ENCODE assay signal across 9 cellular contexts in genomic region chr5:73170522-73170921, GRCh38. TPM values are rescaled to one million over a fixed set of nuclear protein-coding genes. Genes with fewer than 3 reads are reported as not detected.
DNase-seq lines count a peak whose midpoint lies in the region; ATAC-seq and TF ChIP-seq lines count a peak whose summit lies in the region.
"Had no signal": no experiment of that assay in that cellular context is flagged by ENCODE, and none has a peak within 500 bp of the region (broad histone marks: within the 10 kb centered on the region; RNA-seq: fewer than 3 reads in every experiment).

No MANE protein-coding gene starts in this region.

- no peak for ATAC-seq in activated CD8-positive, alpha-beta T cell treated with anti-CD3 and anti-CD28 coated beads, Interleukin-2, amount 10 ng/mL, durations not matched to agents 7 days and 5 days
- ATAC-seq in Right ventricle myocardium superior (ENCODE audit: poor library complexity): no peak
- ATAC-seq: activated CD4-positive, CD25-positive, alpha-beta regulatory T cell treated with anti-CD3 and anti-CD28 coated beads, Interleukin-2, amount 50 U/mL, for 24 hours had no signal

- no peak overlapping the region for H3K27ac Mint-ChIP-seq in activated CD8-positive, alpha-beta T cell treated with anti-CD3 and anti-CD28 coated beads, Interleukin-2, amount 10 ng/mL, durations not matched to agents 7 days and 5 days

- intact Hi-C loops in Right ventricle myocardium superior (cut with DNase I): no loop called here

- H3K9me3 Mint-ChIP-seq in activated CD8-positive, alpha-beta T cell treated with anti-CD3 and anti-CD28 coated beads, Interleukin-2, amount 10 ng/mL, durations not matched to agents 7 days and 5 days (ENCODE audit: insufficient read depth): no peaks in the 10 kb centered on the region

- POLR2A ChIA-PET in activated CD8-positive, alpha-beta T cell treated with anti-CD3 and anti-CD28 coated beads, Interleukin-2, amount 10 ng/mL, durations not matched to agents 7 days and 5 days (lab: Charles Lee): no interaction called here

- peak; percentile 35 for DNase-seq in Daoy (ENCODE audit: low read depth)
- no peak for DNase-seq in HFF-Myc (ENCODE audit: extremely low read depth, low read depth)
- DNase-seq in activated CD8-positive, alpha-beta T cell treated with anti-CD3 and anti-CD28 coated beads, Interleukin-2, amount 10 ng/mL, durations not matched to agents 7 days and 5 days: peak; percentile 37
- no peak for DNase-seq in kidney epithelial cell (ENCODE audit: low read depth)
- no peak for DNase-seq in NCI-H510A treated with DMSO at 0.1 percent for 48 hours (lab: John Stamatoyannopoulos, UW)
- no peak for DNase-seq in D341Med (ENCODE audit: low spot score)
- no peak for DNase-seq in activated gamma-delta T cell (lab: John Stamatoyannopoulos, UW)
- DNase-seq in Right ventricle myocardium superior: no peak

- no peaks in the 10 kb centered on the region for H3K4me1 Mint-ChIP-seq in activated CD8-positive, alpha-beta T cell treated with anti-CD3 and anti-CD28 coated beads, Interleukin-2, amount 10 ng/mL, durations not matched to agents 7 days and 5 days (ENCODE audit: low read depth)

- CTCF ChIA-PET in activated CD8-positive, alpha-beta T cell treated with anti-CD3 and anti-CD28 coated beads, Interleukin-2, amount 10 ng/mL, durations not matched to agents 7 days and 5 days (lab: Charles Lee): interaction anchor here (0.9 to 2.7 kb wide), 9 partner anchors 8 to 215 kb away, joined by 3 to 8 read pairs (median 5); partner anchors contain the start of gene FCHO2

- TF ChIP-seq CTCF in HFF-Myc (IDR thresholded peaks at IDR 0.05; ENCODE audit: low read depth, low read length, missing control alignments) (peak; percentile 70), kidney epithelial cell (IDR thresholded peaks at IDR 0.05; ENCODE audit: insufficient read depth, low read length, poor library complexity, severe bottlenecking) (peak; percentile 22)

- H3K4me3 ChIP-seq in HFF-Myc (replicated peaks; ENCODE audit: low read depth, low read length): no peak overlapping the region
- H3K4me3 ChIP-seq in kidney epithelial cell (ENCODE audit: low read depth, low read length): no peak overlapping the region

- H3K27me3 ChIP-seq in kidney epithelial cell (ENCODE audit: control insufficient read depth, insufficient read depth, low read length): peaks cover 1% of the 10 kb centered on the region

- no peaks in the 10 kb centered on the region for H3K36me3 Mint-ChIP-seq in activated CD8-positive, alpha-beta T cell treated with anti-CD3 and anti-CD28 coated beads, Interleukin-2, amount 10 ng/mL, durations not matched to agents 7 days and 5 days (ENCODE audit: low read depth)

- no peaks in the 10 kb centered on the region for H3K36me3 ChIP-seq in kidney epithelial cell (ENCODE audit: control insufficient read depth, insufficient read depth, low read length)

- H3K4me3 Mint-ChIP-seq in activated CD8-positive, alpha-beta T cell treated with anti-CD3 and anti-CD28 coated beads, Interleukin-2, amount 10 ng/mL, durations not matched to agents 7 days and 5 days: no peak overlapping the region

- peaks cover 59% of the 10 kb centered on the region for H3K27me3 Mint-ChIP-seq in activated CD8-positive, alpha-beta T cell treated with anti-CD3 and anti-CD28 coated beads, Interleukin-2, amount 10 ng/mL, durations not matched to agents 7 days and 5 days (ENCODE audit: low read depth)

RNA-seq across cellular contexts. Expression of gene TMEM174, which starts 2.5 kb away (rescaled TPM):
- total RNA-seq in Daoy (2014; rRNA removed; shearing (Covaris generic)): not detected in 2 replicates
- not detected for total RNA-seq in activated CD8-positive, alpha-beta T cell treated with anti-CD3 and anti-CD28 coated beads, Interleukin-2, amount 10 ng/mL, durations not matched to agents 7 days and 5 days
- total RNA-seq in kidney epithelial cell (not detected in 2 replicates), Right ventricle myocardium superior (not detected)

RNA-seq across cellular contexts. Expression of gene TMEM171, which starts 50.1 kb away (rescaled TPM):
- 1.5 and 4.6 TPM in 2 replicates for total RNA-seq in Daoy (2014; rRNA removed; shearing (Covaris generic))
- not detected for total RNA-seq in activated CD8-positive, alpha-beta T cell treated with anti-CD3 and anti-CD28 coated beads, Interleukin-2, amount 10 ng/mL, durations not matched to agents 7 days and 5 days
- 2.9 and 3.0 TPM in 2 replicates for total RNA-seq in kidney epithelial cell
- total RNA-seq in Right ventricle myocardium superior: not detected

Comparison
In these comparisons a context has a peak if more than half of its experiments do, and no peak if none do; other contexts are left out.
1. DNase-seq: peak in Daoy (single experiment) and activated CD8-positive, alpha-beta T cell treated with anti-CD3 and anti-CD28 coated beads, Interleukin-2, amount 10 ng/mL, durations not matched to agents 7 days and 5 days (single experiment); none in HFF-Myc (single experiment), kidney epithelial cell (single experiment), NCI-H510A treated with DMSO at 0.1 percent for 48 hours (single experiment), D341Med (single experiment), activated gamma-delta T cell (single experiment) and Right ventricle myocardium superior (single experiment).